ENCODE assay signal across 8 cellular contexts in genomic region chr14:77375973-77376372, GRCh38. TPM values are rescaled to one million over a fixed set of nuclear protein-coding genes. Genes with fewer than 3 reads are reported as not detected.
DNase-seq lines count a peak whose midpoint lies in the region; ATAC-seq and TF ChIP-seq lines count a peak whose summit lies in the region.

No MANE protein-coding gene starts in this region.

- H3K36me3 Mint-ChIP-seq in activated naive CD4-positive, alpha-beta T cell treated with anti-CD3 and anti-CD28 coated beads for 36 hours (ENCODE audit: low read depth), result peaks cover 11% of the 10 kb centered on the region
- peaks cover 21% of the 10 kb centered on the region for H3K36me3 Mint-ChIP-seq in activated naive CD8-positive, alpha-beta T cell treated with anti-CD3 and anti-CD28 coated beads, Interleukin-2, amount 10 ng/mL, durations not matched to agents 7 days and 5 days

- CTCF ChIA-PET in activated naive CD4-positive, alpha-beta T cell treated with anti-CD3 and anti-CD28 coated beads for 36 hours (lab: Charles Lee), result interaction anchor here (1.1 kb wide), 1 partner anchor 73 kb away, joined by 3 read pairs; no protein-coding TSS in a partner anchor

- ATAC-seq in activated naive CD8-positive, alpha-beta T cell treated with anti-CD3 and anti-CD28 coated beads, Interleukin-2, amount 10 ng/mL, durations not matched to agents 7 days and 5 days (ENCODE audit: low read depth), result no peak
- no peak for ATAC-seq in right lobe of liver
- ATAC-seq in HG03442 (IDR thresholded peaks at IDR 0.05; ENCODE audit: unreplicated experiment), result no peak

- intact Hi-C loops in activated naive CD4-positive, alpha-beta T cell treated with anti-CD3 and anti-CD28 coated beads for 36 hours (cut with micrococcal nuclease), result loop anchor here (2.0 to 5.0 kb wide), 4 partner anchors 15 to 1224 kb away; partner anchors contain the start of genes GPATCH2L and SNW1
- intact Hi-C loops in right lobe of liver (cut with DNase I), result no loop called here
- intact Hi-C loops in transverse colon (cut with DNase I; ENCODE audit: low total_unique reads), result no loop called here

- H3K27me3 Mint-ChIP-seq in activated naive CD4-positive, alpha-beta T cell treated with anti-CD3 and anti-CD28 coated beads for 36 hours (ENCODE audit: low read depth), result no peaks in the 10 kb centered on the region
- H3K27me3 Mint-ChIP-seq in activated naive CD8-positive, alpha-beta T cell treated with anti-CD3 and anti-CD28 coated beads, Interleukin-2, amount 10 ng/mL, durations not matched to agents 7 days and 5 days, result peaks cover 4% of the 10 kb centered on the region

- peaks cover 42% of the 10 kb centered on the region for H3K4me1 Mint-ChIP-seq in activated naive CD4-positive, alpha-beta T cell treated with anti-CD3 and anti-CD28 coated beads for 36 hours (ENCODE audit: low read depth)
- H3K4me1 Mint-ChIP-seq in activated naive CD8-positive, alpha-beta T cell treated with anti-CD3 and anti-CD28 coated beads, Interleukin-2, amount 10 ng/mL, durations not matched to agents 7 days and 5 days, result peaks cover 27% of the 10 kb centered on the region

- H3K4me3 ChIP-seq in right lobe of liver (peak overlapping the region; percentile 71 to 94 (median 93)), transverse colon (peak overlapping the region; percentile 80 to 99 (median 90))

- H3K9me3 ChIP-seq in right lobe of liver, result no peaks in the 10 kb centered on the region
- no peaks in the 10 kb centered on the region for H3K9me3 ChIP-seq in transverse colon

- peak overlapping the region; percentile 16 for H3K27ac Mint-ChIP-seq in activated naive CD4-positive, alpha-beta T cell treated with anti-CD3 and anti-CD28 coated beads for 36 hours
- peak overlapping the region; percentile 90 for H3K27ac Mint-ChIP-seq in activated naive CD8-positive, alpha-beta T cell treated with anti-CD3 and anti-CD28 coated beads, Interleukin-2, amount 10 ng/mL, durations not matched to agents 7 days and 5 days

- H3K4me1 ChIP-seq in right lobe of liver, result peaks cover 0 to 17% (median 3%) of the 10 kb centered on the region in 4 donors
- peaks cover 0 to 23% (median 16%) of the 10 kb centered on the region in 4 donors for H3K4me1 ChIP-seq in transverse colon

- WGBS in right lobe of liver (ENCODE audit: insufficient coverage, low coverage, low lambda C conversion rate, missing lambda C conversion rate), result 27% methylated on average over 7 of the region's 7 CpGs
- WGBS in transverse colon (ENCODE audit: low coverage in 1 of 2), 2 donors, result 28 to 43% methylated on average over 7 of the region's 7 CpGs

- H3K36me3 ChIP-seq in right lobe of liver (no peaks in the 10 kb centered on the region), transverse colon (no peaks in the 10 kb centered on the region)

- TF ChIP-seq POLR2A in right lobe of liver (IDR thresholded peaks at IDR 0.05) (no peak), transverse colon (IDR thresholded peaks at IDR 0.05) (no peak)

- H3K27me3 ChIP-seq in right lobe of liver (no peaks in the 10 kb centered on the region), transverse colon (no peaks in the 10 kb centered on the region)

- TF ChIP-seq EP300 in transverse colon (IDR thresholded peaks at IDR 0.05; ENCODE audit: low read depth), result no peak

- in situ Hi-C loops in transverse colon (cut with MboI; ENCODE audit: low pct_ligation_motif_present in 1 of 4, low pct_unique_long_range_greater_than_20kb in 1 of 4, low sequenced_read_pairs in 3 of 4), result no loop called here

- H3K27ac ChIP-seq in right lobe of liver, result peak overlapping the region in 1 of 3 donors; percentile 71
- H3K27ac ChIP-seq in transverse colon, result peak overlapping the region; percentile 88 to 96 (median 92)

- POLR2A ChIA-PET in activated naive CD8-positive, alpha-beta T cell treated with anti-CD3 and anti-CD28 coated beads, Interleukin-2, amount 10 ng/mL, durations not matched to agents 7 days and 5 days (lab: Charles Lee), result interaction anchor here (1.6 to 1.8 kb wide), 2 partner anchors 60 to 83 kb away, joined by 6 to 12 read pairs; no protein-coding TSS in a partner anchor

- DNase-seq in activated naive CD4-positive, alpha-beta T cell treated with anti-CD3 and anti-CD28 coated beads for 36 hours, result no peak
- DNase-seq in activated naive CD4-positive, alpha-beta T cell treated with Interleukin-2 at 50 U/mL for 16 hours, result no peak
- DNase-seq in activated naive CD8-positive, alpha-beta T cell treated with anti-CD3 and anti-CD28 coated beads, Interleukin-2, amount 10 ng/mL, durations not matched to agents 7 days and 5 days, result no peak
- DNase-seq in right lobe of liver, result no peak
- no peak for DNase-seq in transverse colon
- DNase-seq in stimulated activated CD8-positive, alpha-beta memory T cell treated with anti-CD3 and anti-CD28 coated beads, Interleukin-4, amount 100 ng/mL, for 48 hours, result no peak
- DNase-seq in COLO829 (ENCODE audit: low spot score), result no peak

- peaks cover 2% of the 10 kb centered on the region for H3K9me3 Mint-ChIP-seq in activated naive CD4-positive, alpha-beta T cell treated with anti-CD3 and anti-CD28 coated beads for 36 hours
- peaks cover 4% of the 10 kb centered on the region for H3K9me3 Mint-ChIP-seq in activated naive CD8-positive, alpha-beta T cell treated with anti-CD3 and anti-CD28 coated beads, Interleukin-2, amount 10 ng/mL, durations not matched to agents 7 days and 5 days

- peak overlapping the region; percentile 90 for H3K4me3 Mint-ChIP-seq in activated naive CD4-positive, alpha-beta T cell treated with anti-CD3 and anti-CD28 coated beads for 36 hours
- peak overlapping the region; percentile 93 for H3K4me3 Mint-ChIP-seq in activated naive CD8-positive, alpha-beta T cell treated with anti-CD3 and anti-CD28 coated beads, Interleukin-2, amount 10 ng/mL, durations not matched to agents 7 days and 5 days

- no peak for TF ChIP-seq CTCF in right lobe of liver (IDR thresholded peaks at IDR 0.05)
- TF ChIP-seq CTCF in transverse colon (IDR thresholded peaks at IDR 0.05), result no peak

RNA-seq across cellular contexts. Expression of gene TMED8, which starts 0.9 kb away (rescaled TPM):
- total RNA-seq in activated naive CD4-positive, alpha-beta T cell treated with anti-CD3 and anti-CD28 coated beads for 36 hours, result 10 to 100 TPM; 21.5 to 21.7 TPM
- 10 to 100 TPM; 14.9 to 15.2 TPM for total RNA-seq in activated naive CD8-positive, alpha-beta T cell treated with anti-CD3 and anti-CD28 coated beads, Interleukin-2, amount 10 ng/mL, durations not matched to agents 7 days and 5 days
- total RNA-seq in right lobe of liver (1 to 10 TPM; 2.5 to 4.4 (median 3.1) TPM), transverse colon (1 to 10 TPM; 4.9 to 9.2 (median 6.2) TPM)

RNA-seq across cellular contexts. Expression of gene SAMD15, which starts 1.2 kb away (rescaled TPM):
- under 1 TPM in 1 of 2 experiments, not detected in 1; 0.10 TPM for total RNA-seq in activated naive CD4-positive, alpha-beta T cell treated with anti-CD3 and anti-CD28 coated beads for 36 hours
- total RNA-seq in activated naive CD8-positive, alpha-beta T cell treated with anti-CD3 and anti-CD28 coated beads, Interleukin-2, amount 10 ng/mL, durations not matched to agents 7 days and 5 days, result not detected
- total RNA-seq in right lobe of liver, result under 1 TPM in 4 of 6 experiments, not detected in 2; 0.12 to 0.42 (median 0.31) TPM
- total RNA-seq in transverse colon, result under 1 TPM in 2 of 4 donors, not detected in 2; 0.16 to 0.41 TPM

RNA-seq across cellular contexts. Expression of gene NOXRED1, which starts 47.4 kb away (rescaled TPM):
- total RNA-seq in activated naive CD4-positive, alpha-beta T cell treated with anti-CD3 and anti-CD28 coated beads for 36 hours, result under 1 TPM; 0.30 to 0.38 TPM
- under 1 TPM; 0.58 to 0.71 TPM for total RNA-seq in activated naive CD8-positive, alpha-beta T cell treated with anti-CD3 and anti-CD28 coated beads, Interleukin-2, amount 10 ng/mL, durations not matched to agents 7 days and 5 days
- total RNA-seq in right lobe of liver (under 1 TPM in 4 of 6 experiments, not detected in 2; 0.20 to 0.47 (median 0.37) TPM), transverse colon (1 to 10 TPM in 3 of 4 donors, under 1 TPM in 1; 0.68 to 2.2 (median 1.4) TPM)

RNA-seq across cellular contexts. Expression of gene GSTZ1, which starts 55.1 kb away (rescaled TPM):
- 10 to 100 TPM; 26.9 TPM for total RNA-seq in activated naive CD4-positive, alpha-beta T cell treated with anti-CD3 and anti-CD28 coated beads for 36 hours
- 10 to 100 TPM; 16.0 TPM for total RNA-seq in activated naive CD8-positive, alpha-beta T cell treated with anti-CD3 and anti-CD28 coated beads, Interleukin-2, amount 10 ng/mL, durations not matched to agents 7 days and 5 days
- total RNA-seq in right lobe of liver (100 to 1,000 TPM in 1 of 6 experiments, 10 to 100 TPM in 5; 31.1 to 123 (median 50.0) TPM), transverse colon (10 to 100 TPM in 3 of 4 donors, 1 to 10 TPM in 1; 1.5 to 40.7 (median 19.7) TPM)

RNA-seq across cellular contexts. Expression of gene POMT2, which starts 55.3 kb away (rescaled TPM):
- total RNA-seq in activated naive CD4-positive, alpha-beta T cell treated with anti-CD3 and anti-CD28 coated beads for 36 hours, result 10 to 100 TPM; 11.3 to 14.5 TPM
- total RNA-seq in activated naive CD8-positive, alpha-beta T cell treated with anti-CD3 and anti-CD28 coated beads, Interleukin-2, amount 10 ng/mL, durations not matched to agents 7 days and 5 days, result 10 to 100 TPM in 1 of 2 experiments, 1 to 10 TPM in 1; 9.3 to 10.6 TPM
- 10 to 100 TPM in 5 of 6 experiments, 1 to 10 TPM in 1; 5.5 to 15.9 (median 12.9) TPM for total RNA-seq in right lobe of liver
- 10 to 100 TPM; 12.0 to 77.4 (median 24.9) TPM for total RNA-seq in transverse colon
